Comparison of ENCODE assay signal across 18 cellular contexts in the genomic region with DNA sequence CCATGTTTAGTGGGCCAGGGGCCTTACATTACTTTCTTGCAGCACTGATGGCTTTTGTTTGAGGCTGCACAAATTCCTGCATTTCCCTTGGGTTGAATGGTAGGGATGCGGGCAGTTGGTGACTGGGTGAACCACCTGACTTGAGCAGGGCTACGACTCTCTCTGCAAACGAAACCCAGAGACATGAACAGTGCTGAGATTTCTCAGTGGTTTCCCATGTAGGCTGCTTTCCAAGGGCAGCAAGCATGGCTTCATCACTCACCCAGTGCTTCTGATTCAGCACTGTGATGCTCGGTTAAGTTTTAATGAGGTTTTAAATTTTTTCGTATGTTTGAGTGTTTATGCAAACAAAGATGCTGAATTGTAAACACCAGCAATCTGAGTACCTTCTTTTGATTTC.
"Had no signal": no experiment of that assay in that cellular context is flagged by ENCODE, and none has a peak within 500 bp of the region (broad histone marks: within the 10 kb centered on the region; RNA-seq: fewer than 3 reads in every experiment).

No MANE protein-coding gene starts in this region.

- H3K27me3 ChIP-seq: ascending aorta, neural progenitor cell, tibial artery had no signal

- H3K9me3 Mint-ChIP-seq: activated naive CD4-positive, alpha-beta T cell treated with anti-CD3 and anti-CD28 coated beads, Interleukin-2, amount 50 U/mL, for 24 hours; memory B cell had no signal

- H3K4me1 ChIP-seq: ascending aorta, neural progenitor cell, psoas muscle, tibial artery had no signal

- ATAC-seq: activated CD4-positive, CD25-positive, alpha-beta regulatory T cell treated with anti-CD3 and anti-CD28 coated beads, Interleukin-2, amount 50 U/mL, for 24 hours; activated T-cell treated with anti-CD3 and anti-CD28 coated beads, Interleukin-2, amount 50 U/mL, for 72 hours; left ventricle myocardium superior; naive thymus-derived CD4-positive, alpha-beta T cell; psoas muscle; right cardiac atrium had no signal

- DNase-seq: activated gamma-delta T cell; activated T-cell treated with anti-CD3 and anti-CD28 coated beads, Interleukin-2, amount 50 U/mL, for 72 hours; cortex of kidney; foreskin melanocyte; left ventricle myocardium superior; naive thymus-derived CD4-positive, alpha-beta T cell; psoas muscle; right cardiac atrium; stimulated activated CD4-positive, alpha-beta T cell treated with anti-CD3 and anti-CD28 coated beads, Interleukin-2, amount 100 ng/mL, for 24 hours; stimulated activated naive CD4-positive, alpha-beta T cell treated with Interleukin-2 at 50 U/mL for 16 hours; substantia nigra; T1000; tibial artery had no signal

- H3K9ac ChIP-seq: neural progenitor cell had no signal

- H3K27ac Mint-ChIP-seq: activated naive CD4-positive, alpha-beta T cell treated with anti-CD3 and anti-CD28 coated beads, Interleukin-2, amount 50 U/mL, for 24 hours; activated T-cell treated with anti-CD3 and anti-CD28 coated beads, Interleukin-2, amount 50 U/mL, for 72 hours; memory B cell; naive thymus-derived CD4-positive, alpha-beta T cell; neural progenitor cell had no signal

- H3K9me3 ChIP-seq: ascending aorta, psoas muscle, tibial artery had no signal

- H3K36me3 ChIP-seq: neural progenitor cell had no signal

- H3K4me3 Mint-ChIP-seq: activated naive CD4-positive, alpha-beta T cell treated with anti-CD3 and anti-CD28 coated beads, Interleukin-2, amount 50 U/mL, for 24 hours; activated T-cell treated with anti-CD3 and anti-CD28 coated beads, Interleukin-2, amount 50 U/mL, for 72 hours; memory B cell; naive thymus-derived CD4-positive, alpha-beta T cell; neural progenitor cell had no signal

- H2AFZ ChIP-seq: neural progenitor cell had no signal

- H3K4me2 ChIP-seq: neural progenitor cell had no signal

- H3K4me3 ChIP-seq: ascending aorta, neural progenitor cell, psoas muscle, tibial artery had no signal

- H3K27me3 Mint-ChIP-seq: activated naive CD4-positive, alpha-beta T cell treated with anti-CD3 and anti-CD28 coated beads, Interleukin-2, amount 50 U/mL, for 24 hours; memory B cell; naive thymus-derived CD4-positive, alpha-beta T cell had no signal

- H3K27ac ChIP-seq: ascending aorta, neural progenitor cell, psoas muscle, tibial artery had no signal

- H3K4me1 Mint-ChIP-seq: memory B cell, neural progenitor cell had no signal
